In genomic region chr11:47373876-47374820, GRCh38 we compare ENCODE assay signal across 9 cellular contexts. TPM values are rescaled to one million over a fixed set of nuclear protein-coding genes. Genes with fewer than 3 reads are reported as not detected.
DNase-seq lines count a peak whose midpoint lies in the region; ATAC-seq and TF ChIP-seq lines count a peak whose summit lies in the region.
"Had no signal": no experiment of that assay in that cellular context is flagged by ENCODE, and none has a peak within 500 bp of the region (broad histone marks: within the 10 kb centered on the region; RNA-seq: fewer than 3 reads in every experiment).

No MANE protein-coding gene starts in this region.

- H3K4me3 Mint-ChIP-seq in CD8-positive, alpha-beta T cell = no peak overlapping the region
- H3K4me3 Mint-ChIP-seq in activated CD8-positive, alpha-beta T cell treated with anti-CD3 and anti-CD28 coated beads for 36 hours = no peak overlapping the region
- H3K4me3 Mint-ChIP-seq: T-helper 1 cell treated with Interleukin-12 subunit alpha and Interleukin-12 subunit beta and Interleukin-4 antibody, amounts not matched to agents 30 μg/mL and 1 μg/mL, for 36 hours had no signal

- no peak overlapping the region for H3K27ac ChIP-seq in CD8-positive, alpha-beta T cell (ENCODE audit: low read depth, low read length)

- peak; percentile 66 to 94 (median 85) for DNase-seq in CD8-positive, alpha-beta T cell
- DNase-seq in HFF-Myc (ENCODE audit: extremely low read depth, low read depth) (peak; percentile 20), NCI-H526 treated with DMSO at 0.1 percent for 48 hours (lab: John Stamatoyannopoulos, UW) (peak; percentile 51), ecto neural progenitor cell (ENCODE audit: low spot score) (peak; percentile 86), medulla oblongata (ENCODE audit: extremely low spot score) (peak; percentile 77)
- DNase-seq in activated CD8-positive, alpha-beta T cell treated with anti-CD3 and anti-CD28 coated beads for 36 hours = peak; percentile 89
- DNase-seq in stimulated activated CD8-positive, alpha-beta memory T cell treated with anti-CD3 and anti-CD28 coated beads, Interleukin-12 subunit alpha, Interleukin-12 subunit beta, amount 100 ng/mL, for 4 hours (ENCODE audit: low read depth) = peak; percentile 66

- peaks cover 9% of the 10 kb centered on the region for H3K4me1 Mint-ChIP-seq in CD8-positive, alpha-beta T cell (ENCODE audit: low read depth)
- H3K4me1 Mint-ChIP-seq in activated CD8-positive, alpha-beta T cell treated with anti-CD3 and anti-CD28 coated beads for 36 hours (ENCODE audit: low read depth) = peaks cover 20% of the 10 kb centered on the region

- POLR2A ChIA-PET in CD8-positive, alpha-beta T cell (lab: Charles Lee) = interaction anchor here (0.6 to 1.7 kb wide), 7 partner anchors 17 to 845 kb away, joined by 3 to 7 read pairs (median 4); partner anchors contain the start of gene SLC39A13
- POLR2A ChIA-PET in activated CD8-positive, alpha-beta T cell treated with anti-CD3 and anti-CD28 coated beads for 36 hours (lab: Charles Lee) = interaction anchor here (0.8 to 1.7 kb wide), 4 partner anchors 14 to 37 kb away, joined by 4 to 5 read pairs (median 4); no protein-coding TSS in a partner anchor

- no peak overlapping the region for H3K27ac Mint-ChIP-seq in CD8-positive, alpha-beta T cell
- no peak overlapping the region for H3K27ac Mint-ChIP-seq in activated CD8-positive, alpha-beta T cell treated with anti-CD3 and anti-CD28 coated beads for 36 hours
- H3K27ac Mint-ChIP-seq: T-helper 1 cell treated with Interleukin-12 subunit alpha and Interleukin-12 subunit beta and Interleukin-4 antibody, amounts not matched to agents 30 μg/mL and 1 μg/mL, for 36 hours had no signal

- no peak overlapping the region for H3K4me3 ChIP-seq in CD8-positive, alpha-beta T cell (ENCODE audit: low read depth, low read length)
- no peak overlapping the region for H3K4me3 ChIP-seq in HFF-Myc (replicated peaks; ENCODE audit: low read depth, low read length)

- CTCF ChIA-PET in CD8-positive, alpha-beta T cell (lab: Charles Lee) = interaction anchor here (0.6 to 6.9 kb wide), 43 partner anchors 9 to 672 kb away, joined by 3 to 175 read pairs (median 4); partner anchors contain the start of genes ACP2, PSMC3 and SLC39A13
- CTCF ChIA-PET in activated CD8-positive, alpha-beta T cell treated with anti-CD3 and anti-CD28 coated beads for 36 hours (lab: Charles Lee) = interaction anchor here (0.6 to 6.1 kb wide), 53 partner anchors 9 to 481 kb away, joined by 3 to 108 read pairs (median 4); partner anchors contain the start of genes ACP2, AGBL2, C1QTNF4 and PSMC3

- no peaks in the 10 kb centered on the region for H3K9me3 Mint-ChIP-seq in CD8-positive, alpha-beta T cell
- H3K9me3 Mint-ChIP-seq in activated CD8-positive, alpha-beta T cell treated with anti-CD3 and anti-CD28 coated beads for 36 hours = no peaks in the 10 kb centered on the region
- H3K9me3 Mint-ChIP-seq: T-helper 1 cell treated with Interleukin-12 subunit alpha and Interleukin-12 subunit beta and Interleukin-4 antibody, amounts not matched to agents 30 μg/mL and 1 μg/mL, for 36 hours had no signal

- no peaks in the 10 kb centered on the region for H3K9me3 ChIP-seq in CD8-positive, alpha-beta T cell (ENCODE audit: low read length)

- H3K36me3 ChIP-seq in CD8-positive, alpha-beta T cell (ENCODE audit: insufficient read depth, low read length) = no peaks in the 10 kb centered on the region

- no peaks in the 10 kb centered on the region for H3K27me3 Mint-ChIP-seq in CD8-positive, alpha-beta T cell (ENCODE audit: low read depth)
- H3K27me3 Mint-ChIP-seq in activated CD8-positive, alpha-beta T cell treated with anti-CD3 and anti-CD28 coated beads for 36 hours = no peaks in the 10 kb centered on the region

- TF ChIP-seq CTCF in CD8-positive, alpha-beta T cell (IDR thresholded peaks at IDR 0.05) = peak; percentile 91
- peak; percentile 97 for TF ChIP-seq CTCF in HFF-Myc (IDR thresholded peaks at IDR 0.05; ENCODE audit: low read depth, low read length, missing control alignments)
- peak; percentile 95 for TF ChIP-seq CTCF in activated CD8-positive, alpha-beta T cell treated with anti-CD3 and anti-CD28 coated beads for 36 hours (IDR thresholded peaks at IDR 0.05)

- H3K4me1 ChIP-seq in CD8-positive, alpha-beta T cell (ENCODE audit: insufficient read depth, low read length) = peaks cover 3% of the 10 kb centered on the region

- H3K36me3 Mint-ChIP-seq in CD8-positive, alpha-beta T cell = no peaks in the 10 kb centered on the region
- H3K36me3 Mint-ChIP-seq in activated CD8-positive, alpha-beta T cell treated with anti-CD3 and anti-CD28 coated beads for 36 hours (ENCODE audit: low read depth) = no peaks in the 10 kb centered on the region

- no peaks in the 10 kb centered on the region for H3K27me3 ChIP-seq in CD8-positive, alpha-beta T cell (ENCODE audit: insufficient read depth, low read length)

- ATAC-seq in CD8-positive, alpha-beta T cell = peak; percentile 97
- ATAC-seq in activated CD8-positive, alpha-beta T cell treated with anti-CD3 and anti-CD28 coated beads for 36 hours = peak; percentile 89
- ATAC-seq in HG02678 (IDR thresholded peaks at IDR 0.05; ENCODE audit: unreplicated experiment) = no peak

- intact Hi-C loops in CD8-positive, alpha-beta T cell (cut with DNase I, micrococcal nuclease) = loop anchor here (1.0 to 2.0 kb wide), 6 partner anchors 34 to 479 kb away; partner anchors contain the start of genes SLC39A13 (in 2 of the 2) and PSMC3 (in 1 of the 2)
- intact Hi-C loops in activated CD8-positive, alpha-beta T cell treated with anti-CD3 and anti-CD28 coated beads for 36 hours (cut with micrococcal nuclease) = loop anchor here (2.0 to 5.0 kb wide), 2 partner anchors 35 to 478 kb away; partner anchors contain the start of gene SLC39A13

RNA-seq across cellular contexts. Expression of gene SPI1, which starts 4.2 kb away (rescaled TPM):
- 1 to 10 TPM in 1 of 2 experiments, under 1 TPM in 1; 0.58 to 1.1 TPM for total RNA-seq in CD8-positive, alpha-beta T cell
- under 1 TPM in 1 of 2 experiments, not detected in 1; 0.25 TPM for total RNA-seq in activated CD8-positive, alpha-beta T cell treated with anti-CD3 and anti-CD28 coated beads for 36 hours

RNA-seq across cellular contexts. Expression of gene MYBPC3, which starts 21.6 kb away (rescaled TPM):
- not detected for total RNA-seq in CD8-positive, alpha-beta T cell
- not detected for total RNA-seq in activated CD8-positive, alpha-beta T cell treated with anti-CD3 and anti-CD28 coated beads for 36 hours

RNA-seq across cellular contexts. Expression of gene SLC39A13, which starts 34.2 kb away (rescaled TPM):
- total RNA-seq in CD8-positive, alpha-beta T cell = 10 to 100 TPM; 34.0 to 34.6 TPM
- 10 to 100 TPM; 10.0 to 10.5 TPM for total RNA-seq in activated CD8-positive, alpha-beta T cell treated with anti-CD3 and anti-CD28 coated beads for 36 hours

RNA-seq across cellular contexts. Expression of gene PSMC3, which starts 52.1 kb away (rescaled TPM):
- total RNA-seq in CD8-positive, alpha-beta T cell = 10 to 100 TPM; 58.1 to 63.4 TPM
- 100 to 1,000 TPM; 137 to 140 TPM for total RNA-seq in activated CD8-positive, alpha-beta T cell treated with anti-CD3 and anti-CD28 coated beads for 36 hours

Comparison
In these comparisons a context has a peak if more than half of its experiments do, and no peak if none do; other contexts are left out.
1. DNase-seq: peak in every context shown above with its lines; median percentile 89 in activated CD8-positive, alpha-beta T cell treated with anti-CD3 and anti-CD28 coated beads for 36 hours; 86 in ecto neural progenitor cell; 85 in CD8-positive, alpha-beta T cell; 77 in medulla oblongata; 66 in stimulated activated CD8-positive, alpha-beta memory T cell treated with anti-CD3 and anti-CD28 coated beads, Interleukin-12 subunit alpha, Interleukin-12 subunit beta, amount 100 ng/mL, for 4 hours; 51 in NCI-H526 treated with DMSO at 0.1 percent for 48 hours; 20 in HFF-Myc.